10 cellular contexts compared by ENCODE assay signal in the genomic region with DNA sequence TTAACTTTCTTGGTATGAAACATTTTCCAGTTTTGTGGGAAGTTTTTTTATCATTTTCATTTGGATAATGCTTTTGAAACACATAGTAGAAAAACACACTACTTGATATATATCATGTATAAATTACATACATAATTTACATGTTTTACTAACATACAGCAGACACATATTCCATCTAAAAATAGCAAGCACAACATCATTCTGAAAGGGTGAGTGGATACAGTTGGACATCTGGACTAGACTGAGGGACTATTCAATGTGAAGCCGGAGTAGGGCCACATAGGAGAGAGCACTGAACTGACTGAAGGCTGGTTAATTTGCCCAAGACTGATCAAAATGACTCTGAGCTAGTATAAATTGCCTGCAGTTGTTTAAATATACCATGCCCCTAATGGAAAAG. TPM values are rescaled to one million over a fixed set of nuclear protein-coding genes. Genes with fewer than 3 reads are reported as not detected.
A peak's percentile ranks its signal among the peaks of the same experiment; 100 is the strongest.
DNase-seq lines count a peak whose midpoint lies in the region; ATAC-seq, FAIRE-seq and TF ChIP-seq lines count a peak whose summit lies in the region.
"Had no signal": no experiment of that assay in that cellular context is flagged by ENCODE, and none has a peak within 500 bp of the region (broad histone marks: within the 10 kb centered on the region; RNA-seq: fewer than 3 reads in every experiment).

No MANE protein-coding gene starts in this region.

- no peak for FAIRE-seq in GM12878 (lab: Jason Lieb, UNC)

- no peak overlapping the region; the same call in 1 of the 2 replicates for H2AFZ ChIP-seq in GM12878 (ENCODE audit: control insufficient read depth, low read depth, low read length)

- BruUV-seq in GM12878 (replicated peaks; lab: Mats Ljungman, UMichigan), result no TSS peak

- H3K27me3 ChIP-seq in heart right ventricle (peaks cover 0 to 65% (median 0%) of the 10 kb centered on the region in 7 donors), GM12878 (replicated peaks in 1 of 2; ENCODE audit: control insufficient read depth in 2 of 2, insufficient read depth in 2 of 2, low read length in 1 of 2) (peaks cover 0 to 4% of the 10 kb centered on the region in 2 experiments; a peak in 2 of 4 replicates), tibial nerve (no peaks in the 10 kb centered on the region)

- CTCF ChIA-PET in GM12878 (lab: Yijun Ruan, JAX), result no interaction called here

- TF ChIP-seq POLR2A in GM12878 (IDR thresholded peaks at IDR 0.05; ENCODE audit: low read depth, low read length), result no peak
- TF ChIP-seq POLR2A in tibial nerve (IDR thresholded peaks at IDR 0.05), result no peak

- H3K4me2 ChIP-seq in GM12878 (ENCODE audit: control insufficient read depth, insufficient read depth), result peak overlapping the region; percentile 67; the same call in 1 of the 2 replicates

- no peaks in the 10 kb centered on the region for H4K20me1 ChIP-seq in GM12878 (ENCODE audit: control insufficient read depth, insufficient read depth)

- peaks cover 71% of the 10 kb centered on the region for H3K79me2 ChIP-seq in GM12878 (ENCODE audit: control insufficient read depth, insufficient read depth, low read length)

- peak overlapping the region; percentile 38; the same call in 1 of the 2 replicates for H3K9ac ChIP-seq in GM12878 (ENCODE audit: control insufficient read depth, insufficient read depth, low read length)

- POLR2A ChIA-PET in GM12878 (lab: Charles Lee), result no interaction called here

- no peak for TF ChIP-seq RAD21 in GM12878 (IDR thresholded peaks at IDR 0.05; ENCODE audit: insufficient read depth, low read depth, low read length)

- peak overlapping the region in 5 of 10 donors; percentile 3 to 27 (median 16) for H3K4me3 ChIP-seq in heart right ventricle
- peak overlapping the region; percentile 37; the same call in 1 of the 2 replicates for H3K4me3 ChIP-seq in GM12878
- peak overlapping the region in 1 of 4 donors; percentile 8 for H3K4me3 ChIP-seq in tibial nerve

- no peaks in the 10 kb centered on the region for H3K9me3 ChIP-seq in heart right ventricle
- no peaks in the 10 kb centered on the region for H3K9me3 ChIP-seq in GM12878 (replicated peaks; ENCODE audit: control insufficient read depth, insufficient read depth, low read length)
- H3K9me3 ChIP-seq in tibial nerve, result no peaks in the 10 kb centered on the region

- RAD21 ChIA-PET in GM12878 (lab: Charles Lee; ENCODE audit: unreplicated experiment), result no interaction called here

- H3K27ac ChIP-seq in heart right ventricle (peak overlapping the region in 7 of 10 donors; percentile 2 to 100 (median 99)), GM12878 (ENCODE audit: control insufficient read depth, insufficient read depth) (peak overlapping the region; percentile 38; the same call in 1 of the 2 replicates), tibial nerve (peak overlapping the region; percentile 21 to 98 (median 35))

- no peak for TF ChIP-seq CTCF in heart right ventricle (IDR thresholded peaks at IDR 0.05)
- no peak for TF ChIP-seq CTCF in GM12878 (IDR thresholded peaks at IDR 0.05 in 2 of 3, conservative IDR thresholded peaks at IDR 0.05 in 1 of 3; ENCODE audit: control insufficient read depth in 2 of 3, extremely low read depth in 1 of 3, insufficient read depth in 1 of 3, low read depth in 3 of 3, low read length in 3 of 3)
- TF ChIP-seq CTCF in tibial nerve (IDR thresholded peaks at IDR 0.05), result no peak

- ATAC-seq in heart right ventricle, result peak in 1 of 8 donors; percentile 35
- ATAC-seq in Right ventricle myocardium superior (ENCODE audit: poor library complexity), result no peak
- no peak for ATAC-seq in GM12878
- no peak for ATAC-seq in HG02678 (IDR thresholded peaks at IDR 0.05; ENCODE audit: unreplicated experiment)
- ATAC-seq in GM21737 (IDR thresholded peaks at IDR 0.05; ENCODE audit: unreplicated experiment), result no peak
- ATAC-seq: stimulated activated memory B cell treated with anti-CD40 and anti-IgM and Interleukin-4, amounts not matched to agents 10 μg/mL and 1 μg/mL and 100 μg/mL, for 72 hours had no signal

- in situ Hi-C loops in GM12878 (cut with MboI), result no loop called here

- intact Hi-C loops in heart right ventricle (cut with DNase I), result no loop called here
- intact Hi-C loops in Right ventricle myocardium superior (cut with DNase I), result no loop called here
- intact Hi-C loops in GM12878 (cut with micrococcal nuclease; ENCODE audit: unreplicated experiment), result no loop called here

- SMC1A ChIA-PET in GM12878 (lab: Charles Lee; ENCODE audit: uncharacterized antibody, unreplicated experiment), result no interaction called here

- WGBS in heart right ventricle, 2 donors, result 77 to 83% methylated on average over 1 of the region's 1 CpG
- 97% methylated on average over 1 of the region's 1 CpG for WGBS in GM12878 (ENCODE audit: insufficient coverage, insufficient replicate concordance, low lambda C conversion rate, missing lambda C conversion rate)
- WGBS in tibial nerve, 2 donors, result 41 to 65% methylated on average over 1 of the region's 1 CpG

- peaks cover 0 to 46% (median 20%) of the 10 kb centered on the region in 9 donors for H3K4me1 ChIP-seq in heart right ventricle
- H3K4me1 ChIP-seq in GM12878 (ENCODE audit: control insufficient read depth, insufficient read depth, low read length), result no peaks in the 10 kb centered on the region
- H3K4me1 ChIP-seq in tibial nerve, result peaks cover 0 to 4% (median 0%) of the 10 kb centered on the region in 4 donors

- no peaks in the 10 kb centered on the region for H3K36me3 ChIP-seq in heart right ventricle
- no peaks in the 10 kb centered on the region for H3K36me3 ChIP-seq in GM12878 (ENCODE audit: control insufficient read depth in 2 of 2, insufficient read depth in 2 of 2, low read length in 1 of 2)
- no peaks in the 10 kb centered on the region for H3K36me3 ChIP-seq in tibial nerve

- DNase-seq in heart right ventricle (peak in 1 of 2 donors; percentile 10), Right ventricle myocardium superior (no peak), NCI-H446 (lab: John Stamatoyannopoulos, UW) (peak; percentile 70 to 73), GM12878 (ENCODE audit: low read depth, low spot score) (no peak), tibial nerve (ENCODE audit: low spot score in 2 of 2) (no peak)
- DNase-seq in stimulated activated naive CD4-positive, alpha-beta T cell treated with Interleukin-2 at 50 U/mL for 16 hours (lab: John Stamatoyannopoulos, UW), result no peak
- DNase-seq: NCI-H510A treated with DMSO at 0.1 percent for 48 hours had no signal

- no peak for TF ChIP-seq EP300 in GM12878 (IDR thresholded peaks at IDR 0.05; ENCODE audit: borderline replicate concordance in 1 of 2, control insufficient read depth in 1 of 2, low read depth in 2 of 2, low read length in 2 of 2)
- no peak for TF ChIP-seq EP300 in tibial nerve (IDR thresholded peaks at IDR 0.05)

TF ChIP-seq in GM12878, 131 proteins besides CTCF, POLR2A, EP300 and RAD21 (continues in another document):
- TF ChIP-seq EGR1 (IDR thresholded peaks at IDR 0.05; ENCODE audit: borderline replicate concordance in 1 of 2, low read depth in 2 of 2, low read length in 2 of 2) (no peak), SPI1 (IDR thresholded peaks at IDR 0.05; ENCODE audit: borderline replicate concordance, insufficient read depth, low read depth, low read length) (no peak), SMAD1 (IDR thresholded peaks at IDR 0.05; ENCODE audit: low read depth, partially characterized antibody) (no peak), RFX5 (IDR thresholded peaks at IDR 0.05; ENCODE audit: low read depth, low read length) (no peak)

RNA-seq across cellular contexts. Expression of a gene that starts 11.7 kb away (rescaled TPM):
- 10 to 100 TPM in 9 of 10 donors, 1 to 10 TPM in 1; 8.2 to 26.3 (median 12.8) TPM for total RNA-seq in heart right ventricle
- 10 to 100 TPM in 1 of 2 donors, 1 to 10 TPM in 1; 9.1 to 11.3 TPM for polyA plus RNA-seq in heart right ventricle
- total RNA-seq in Right ventricle myocardium superior, result 15.1 TPM
- 0.23 and 0.88 TPM in 2 replicates for total RNA-seq in GM12878 (2013; cell fraction: nucleolus; rRNA removed)
- 8.2 and 8.8 TPM in 2 replicates for total RNA-seq in GM12878 (2014; rRNA removed)
- total RNA-seq in GM12878 (2014; rRNA removed; fragmentation: Illumina TruSeq; extraction: Trizol), result 5.6 and 6.8 TPM in 2 replicates
- 7.2 and 8.5 TPM in 2 replicates for total RNA-seq in GM12878 (2021)
- 14.5 TPM for polyA plus RNA-seq in GM12878 (2011; ENCODE audit: low read depth)
- 11.7 and 12.5 TPM in 2 replicates for polyA plus RNA-seq in GM12878 (2011; rRNA removed)
- 10.6 and 12.5 TPM in 2 replicates for polyA plus RNA-seq in GM12878 (2011; cell fraction: cytosol; rRNA removed)
- 6.3 and 8.3 TPM in 2 replicates for polyA plus RNA-seq in GM12878 (2011; cell fraction: nucleus; rRNA removed)
- 23.3 and 24.0 TPM in 2 replicates for polyA plus RNA-seq in GM12878 (2012)
- polyA plus RNA-seq in GM12878 (2014; fragmentation: Illumina TruSeq; extraction: Trizol), result 3.3 and 6.4 TPM in 2 replicates
- 1 to 10 TPM; 3.3 to 3.6 TPM for polyA plus RNA-seq in GM12878 (2014; fragmentation: Nextera tagmentation; extraction: Ambion mirVana)
- 8.2 and 8.6 TPM in 2 replicates for polyA plus RNA-seq in GM12878 (2014; rRNA removed)
- polyA plus RNA-seq in GM12878 (2016; fragmentation: Nextera tagmentation; extraction: Ambion mirVana), result 1 to 10 TPM; 4.1 to 4.5 TPM
- 7.4 and 8.3 TPM in 2 replicates for polyA minus RNA-seq in GM12878 (2011; rRNA and poly(A)+ RNA removed)
- 4.1 and 6.8 TPM in 2 replicates for polyA minus RNA-seq in GM12878 (2011; cell fraction: cytosol; rRNA and poly(A)+ RNA removed)
- 8.5 and 9.9 TPM in 2 replicates for polyA minus RNA-seq in GM12878 (2011; cell fraction: nucleus; rRNA and poly(A)+ RNA removed)
- total RNA-seq in tibial nerve, result 10 to 100 TPM; 16.1 to 30.2 (median 28.5) TPM

RNA-seq across cellular contexts. Expression of a gene that starts 21.7 kb away (rescaled TPM):
- total RNA-seq in heart right ventricle (100 to 1,000 TPM in 1 of 10 donors, 10 to 100 TPM in 9; 81.4 to 102 (median 90.8) TPM), Right ventricle myocardium superior (88.1 TPM), GM12878 (2014; rRNA removed) (22.8 and 34.3 TPM in 2 replicates), GM12878 (2014; rRNA removed; fragmentation: Illumina TruSeq; extraction: Trizol) (44.7 and 45.5 TPM in 2 replicates), GM12878 (2021) (53.4 and 54.5 TPM in 2 replicates), tibial nerve (10 to 100 TPM; 25.1 to 55.7 (median 38.8) TPM)
- polyA plus RNA-seq in heart right ventricle (10 to 100 TPM; 30.9 to 62.3 TPM), GM12878 (2011; rRNA removed) (33.0 and 37.9 TPM in 2 replicates), GM12878 (2014; fragmentation: Illumina TruSeq; extraction: Trizol) (53.6 and 63.4 TPM in 2 replicates), GM12878 (2014; fragmentation: Nextera tagmentation; extraction: Ambion mirVana) (10 to 100 TPM; 14.0 to 24.6 TPM), GM12878 (2014; rRNA removed) (16.0 and 18.6 TPM in 2 replicates), GM12878 (2016; fragmentation: Nextera tagmentation; extraction: Ambion mirVana) (10 to 100 TPM in 1 of 2 experiments, 1 to 10 TPM in 1; 8.6 to 11.5 TPM)
- 115 and 130 TPM in 2 replicates for total RNA-seq in GM12878 (2013; cell fraction: nucleolus; rRNA removed)
- polyA plus RNA-seq in GM12878 (2011; ENCODE audit: low read depth), result 29.9 TPM
- 14.3 and 20.9 TPM in 2 replicates for polyA plus RNA-seq in GM12878 (2011; cell fraction: cytosol; rRNA removed)
- polyA plus RNA-seq in GM12878 (2011; cell fraction: nucleus; rRNA removed), result 14.8 and 17.6 TPM in 2 replicates
- polyA plus RNA-seq in GM12878 (2012), result 48.1 and 55.4 TPM in 2 replicates
- polyA minus RNA-seq in GM12878 (2011; rRNA and poly(A)+ RNA removed), result 46.6 and 70.7 TPM in 2 replicates
- 12.2 and 30.4 TPM in 2 replicates for polyA minus RNA-seq in GM12878 (2011; cell fraction: cytosol; rRNA and poly(A)+ RNA removed)
- 22.7 and 28.1 TPM in 2 replicates for polyA minus RNA-seq in GM12878 (2011; cell fraction: nucleus; rRNA and poly(A)+ RNA removed)

Comparison
In these comparisons a context has a peak if more than half of its experiments do, and no peak if none do; other contexts are left out.
1. DNase-seq: peak in NCI-H446 (2 of 2); none in Right ventricle myocardium superior (single experiment), GM12878 (single experiment), tibial nerve (0 of 2) and stimulated activated naive CD4-positive, alpha-beta T cell treated with Interleukin-2 at 50 U/mL for 16 hours (single experiment).
2. H3K27ac ChIP-seq: peak in every context shown above with its lines; median percentile 99 in heart right ventricle; 38 in GM12878; 35 in tibial nerve.